In the genomic region with DNA sequence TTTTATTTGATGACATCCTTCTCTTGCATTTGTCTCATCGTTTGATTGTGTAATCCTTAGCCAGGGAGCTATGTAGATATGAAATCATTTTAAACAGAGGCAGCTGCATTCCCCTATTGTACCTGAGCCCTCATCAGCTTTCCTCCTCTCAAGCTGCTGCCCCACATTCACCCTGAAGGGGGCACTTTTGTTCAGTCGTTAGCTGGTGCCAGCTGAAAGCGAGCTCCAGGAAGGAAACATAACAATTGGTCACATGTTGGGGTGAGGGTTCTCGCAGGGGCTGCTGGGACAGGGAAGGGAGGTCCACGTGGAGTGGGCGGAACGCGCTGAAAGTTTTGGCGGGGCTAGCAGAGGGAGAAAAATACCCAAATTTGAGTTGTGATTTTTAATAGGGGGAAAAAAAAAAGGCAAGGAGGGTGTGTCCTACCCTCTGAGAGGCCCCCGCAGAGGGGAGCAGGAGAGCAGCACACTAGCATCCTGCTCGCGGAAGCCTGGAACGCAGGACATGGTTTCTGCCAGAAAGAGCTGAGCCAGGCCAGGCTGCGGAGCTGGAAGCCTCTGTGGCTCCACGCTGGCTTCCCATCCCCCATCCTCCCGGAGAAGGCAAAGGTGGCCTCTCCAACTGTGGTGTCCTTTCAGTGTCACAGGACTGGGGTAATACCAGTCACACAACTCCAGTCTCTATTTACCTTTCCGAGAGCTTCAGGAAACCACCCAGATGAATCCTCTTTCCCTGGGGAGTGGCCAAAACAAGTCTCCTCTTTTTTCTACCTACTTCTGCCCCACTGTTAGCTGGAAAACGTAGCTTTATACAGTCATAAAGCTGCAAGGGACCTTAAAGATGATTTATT, we compare ENCODE assay signal across 9 cellular contexts. TPM values are rescaled to one million over a fixed set of nuclear protein-coding genes. Genes with fewer than 3 reads are reported as not detected.
A peak's percentile ranks its signal among the peaks of the same experiment; 100 is the strongest.
DNase-seq lines count a peak whose midpoint lies in the region; ATAC-seq, FAIRE-seq and TF ChIP-seq lines count a peak whose summit lies in the region.
"Had no signal": no experiment of that assay in that cellular context is flagged by ENCODE, and none has a peak within 500 bp of the region (broad histone marks: within the 10 kb centered on the region; RNA-seq: fewer than 3 reads in every experiment).

No MANE protein-coding gene starts in this region.

- FAIRE-seq in kidney (lab: Jason Lieb, UNC), result peak; percentile 65
- FAIRE-seq: colon had no signal

- peak overlapping the region; percentile 36 to 95 for H3K27ac ChIP-seq in kidney (ENCODE audit: low read depth in 2 of 2, low read length in 2 of 2)

- no peaks in the 10 kb centered on the region for H3K9me3 ChIP-seq in kidney (ENCODE audit: control insufficient read depth in 1 of 2, low read length in 2 of 2)

- ATAC-seq in GM19023 (IDR thresholded peaks at IDR 0.05; ENCODE audit: unreplicated experiment) (peak; percentile 65), HG03342 (IDR thresholded peaks at IDR 0.05; ENCODE audit: unreplicated experiment) (peak; percentile 65)
- peak; percentile 91 for ATAC-seq in activated CD4-positive, CD25-positive, alpha-beta regulatory T cell treated with anti-CD3 and anti-CD28 coated beads, Interleukin-2, amount 50 U/mL, for 24 hours

- H3K9ac ChIP-seq in kidney (ENCODE audit: low read length in 2 of 2), result peak overlapping the region in 1 of 2 donors; percentile 59

- H3K4me3 ChIP-seq in kidney (ENCODE audit: low read length in 2 of 2), result peak overlapping the region; percentile 45 to 74

- H3K36me3 ChIP-seq in kidney (ENCODE audit: control insufficient read depth in 1 of 2, insufficient read depth in 2 of 2, low read length in 2 of 2), result no peaks in the 10 kb centered on the region

- DNase-seq in AG20443 (ENCODE audit: low spot score) (peak; percentile 93), NCI-H446 (lab: John Stamatoyannopoulos, UW) (peak; percentile 94 to 95), cerebellar cortex (ENCODE audit: low spot score) (peak; percentile 98), kidney (peak; percentile 96)
- DNase-seq in stimulated activated CD4-positive, alpha-beta T cell treated with anti-CD3 and anti-CD28 coated beads, Interleukin-15, amount 100 ng/mL, for 1 hour (ENCODE audit: low read depth in 1 of 2, low spot score in 1 of 2), result peak; percentile 82 to 83

- TF ChIP-seq CTCF in kidney (IDR thresholded peaks at IDR 0.05; ENCODE audit: borderline replicate concordance, extremely low read depth, insufficient read depth), result peak; percentile 98

- intact Hi-C loops in kidney (cut with DNase I), result loop anchor here (5.0 kb wide), 1 partner anchor 41 kb away; no protein-coding TSS in a partner anchor

- peaks cover 38 to 47% of the 10 kb centered on the region in 2 donors for H3K4me1 ChIP-seq in kidney (ENCODE audit: control insufficient read depth in 1 of 2, insufficient read depth in 1 of 2, low read depth in 1 of 2, low read length in 2 of 2)

RNA-seq across cellular contexts. Expression of gene MSL1, which starts 8.4 kb away (rescaled TPM):
- total RNA-seq in kidney, result 75.4 TPM
- 34.9 TPM for polyA plus RNA-seq in kidney (ENCODE audit: insufficient read depth, low read depth, low replicate concordance)

RNA-seq across cellular contexts. Expression of gene NR1D1, which starts 12.9 kb away (rescaled TPM):
- total RNA-seq in kidney, result 30.8 TPM
- polyA plus RNA-seq in kidney (ENCODE audit: insufficient read depth, low read depth, low replicate concordance), result 7.1 TPM

RNA-seq across cellular contexts. Expression of gene CASC3, which starts 27.0 kb away (rescaled TPM):
- 90.8 TPM for total RNA-seq in kidney
- 32.2 TPM for polyA plus RNA-seq in kidney (ENCODE audit: insufficient read depth, low read depth, low replicate concordance)

RNA-seq across cellular contexts. Expression of gene THRA, which starts 50.6 kb away (rescaled TPM):
- 63.9 TPM for total RNA-seq in kidney
- polyA plus RNA-seq in kidney (ENCODE audit: insufficient read depth, low read depth, low replicate concordance), result 40.8 TPM

RNA-seq across cellular contexts. Expression of gene MED24, which starts 59.1 kb away (rescaled TPM):
- 66.3 TPM for total RNA-seq in kidney
- 53.7 TPM for polyA plus RNA-seq in kidney (ENCODE audit: insufficient read depth, low read depth, low replicate concordance)

Comparison
In these comparisons a context has a peak if more than half of its experiments do, and no peak if none do; other contexts are left out.
1. Peak in every context shown above with its lines: DNase-seq, ATAC-seq, H3K4me3 ChIP-seq and H3K27ac ChIP-seq.